Comparison of ENCODE assay signal across 21 cellular contexts in the genomic region with DNA sequence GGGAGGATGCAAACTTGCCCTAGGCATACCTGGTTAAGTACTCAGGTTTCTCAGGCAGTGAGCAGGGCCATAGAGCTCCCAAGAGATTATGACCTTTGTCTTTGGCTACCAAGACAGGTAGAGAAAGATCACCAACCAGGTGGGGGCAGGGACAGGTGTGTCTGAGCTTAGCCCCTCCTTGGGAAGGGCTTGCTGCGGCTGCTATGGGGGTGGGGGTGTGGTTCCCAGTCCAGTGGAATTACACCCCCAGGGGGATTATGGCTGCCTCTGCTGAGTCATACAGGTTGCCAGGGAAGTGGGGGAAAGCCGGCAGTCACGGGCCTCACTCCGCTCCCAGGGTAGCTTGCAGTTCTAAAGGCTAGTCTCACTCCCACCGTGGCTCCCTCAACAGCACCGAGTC.
A peak's percentile ranks its signal among the peaks of the same experiment; 100 is the strongest.
DNase-seq lines count a peak whose midpoint lies in the region; ATAC-seq and TF ChIP-seq lines count a peak whose summit lies in the region.
"Had no signal": no experiment of that assay in that cellular context is flagged by ENCODE, and none has a peak within 500 bp of the region (broad histone marks: within the 10 kb centered on the region; RNA-seq: fewer than 3 reads in every experiment).

No MANE protein-coding gene starts in this region.

- H3K9me3 Mint-ChIP-seq in chondrocyte (ENCODE audit: low read depth) (peaks cover 10% of the 10 kb centered on the region), osteocyte (ENCODE audit: unreplicated experiment) (no peaks in the 10 kb centered on the region)
- H3K9me3 Mint-ChIP-seq: HFFc6 had no signal

- H3K4me1 ChIP-seq in HEK293 (ENCODE audit: control insufficient read depth, insufficient read depth, low read length) = no peaks in the 10 kb centered on the region
- H3K4me1 ChIP-seq: BLaER1 had no signal

- no peaks in the 10 kb centered on the region for H3K4me1 Mint-ChIP-seq in chondrocyte (ENCODE audit: low read depth)
- H3K4me1 Mint-ChIP-seq in osteocyte (ENCODE audit: unreplicated experiment) = no peaks in the 10 kb centered on the region
- H3K4me1 Mint-ChIP-seq: CD14-positive monocyte; CD4-positive, alpha-beta memory T cell; IgD-negative memory B cell had no signal

- ATAC-seq in GM21786 (IDR thresholded peaks at IDR 0.05; ENCODE audit: unreplicated experiment) = no peak
- ATAC-seq in GM21576 (IDR thresholded peaks at IDR 0.05; ENCODE audit: unreplicated experiment) = no peak
- ATAC-seq: HepG2 had no signal

- H3K36me3 Mint-ChIP-seq in chondrocyte (ENCODE audit: low read depth) (no peaks in the 10 kb centered on the region), osteocyte (ENCODE audit: unreplicated experiment) (no peaks in the 10 kb centered on the region)
- H3K36me3 Mint-ChIP-seq: CD14-positive monocyte; CD4-positive, alpha-beta memory T cell; IgD-negative memory B cell had no signal

- no peak overlapping the region for H3K27ac ChIP-seq in HEK293 (ENCODE audit: extremely low read depth, low read depth, low read length)
- H3K27ac ChIP-seq: BLaER1 had no signal

- TF ChIP-seq CTCF in HEK293 (tag by site-specific recombination; IDR thresholded peaks at IDR 0.05) (no peak), chondrocyte (IDR thresholded peaks at IDR 0.05) (no peak), osteocyte (IDR thresholded peaks at IDR 0.05) (no peak)

- H3K4me3 Mint-ChIP-seq in chondrocyte (ENCODE audit: unreplicated experiment) (no peak overlapping the region), osteocyte (ENCODE audit: unreplicated experiment) (no peak overlapping the region)
- H3K4me3 Mint-ChIP-seq: CD14-positive monocyte; CD4-positive, alpha-beta memory T cell; HFFc6; IgD-negative memory B cell had no signal

- POLR2A ChIA-PET in HEK293 (lab: Yijun Ruan, JAX) = no interaction called here

- no peak overlapping the region for H3K4me3 ChIP-seq in HEK293 (ENCODE audit: low read depth, low read length)
- H3K4me3 ChIP-seq: BLaER1 had no signal

- peak; percentile 15 for DNase-seq in Daoy (ENCODE audit: low read depth)
- peak; percentile 52 for DNase-seq in chondrocyte (ENCODE audit: low spot score)
- peak; percentile 59 for DNase-seq in islet precursor cell
- no peak for DNase-seq in COLO829 (ENCODE audit: low spot score)
- no peak for DNase-seq in osteocyte (ENCODE audit: extremely low spot score, unreplicated experiment)
- DNase-seq: 8988T; Calu3; CD4-positive, alpha-beta memory T cell; DMS 273 treated with DMSO at 0.1 percent for 48 hours; DND-41; GDM1; HCEC 1CT; HFFc6; KG1 had no signal

- H3K9me3 ChIP-seq in HEK293 (ENCODE audit: control insufficient read depth, insufficient read depth, low read depth, low read length) = no peaks in the 10 kb centered on the region
- H3K9me3 ChIP-seq: BLaER1 had no signal

- no peaks in the 10 kb centered on the region for H3K36me3 ChIP-seq in HEK293 (ENCODE audit: control insufficient read depth in 2 of 2, insufficient read depth in 1 of 2, low read length in 2 of 2)
- H3K36me3 ChIP-seq: BLaER1 had no signal

- no peak overlapping the region for H3K27ac Mint-ChIP-seq in chondrocyte (ENCODE audit: unreplicated experiment)
- no peak overlapping the region for H3K27ac Mint-ChIP-seq in osteocyte (ENCODE audit: unreplicated experiment)
- H3K27ac Mint-ChIP-seq: CD14-positive monocyte; CD4-positive, alpha-beta memory T cell; HFFc6; IgD-negative memory B cell had no signal

- CTCF ChIA-PET in HEK293 (lab: Yijun Ruan, JAX) = interaction anchor here (2.0 kb wide), 1 partner anchor 28 kb away, joined by 9 read pairs; no protein-coding TSS in a partner anchor

- H3K27me3 Mint-ChIP-seq in chondrocyte (ENCODE audit: low read depth) (peaks cover 16% of the 10 kb centered on the region), osteocyte (ENCODE audit: unreplicated experiment) (peaks cover 10% of the 10 kb centered on the region)

TF ChIP-seq in HEK293, 187 proteins besides CTCF, POLR2A, EP300 and RAD21:
- TF ChIP-seq ZNF658 (tag by site-specific recombination; IDR thresholded peaks at IDR 0.05) (no peak), ZNF501 (tag by site-specific recombination; IDR thresholded peaks at IDR 0.05) (no peak), ZNF140 (tag by site-specific recombination; IDR thresholded peaks at IDR 0.05) (no peak), ZNF707 (tag by site-specific recombination; IDR thresholded peaks at IDR 0.05) (no peak)
- TF ChIP-seq, protein P1, sequence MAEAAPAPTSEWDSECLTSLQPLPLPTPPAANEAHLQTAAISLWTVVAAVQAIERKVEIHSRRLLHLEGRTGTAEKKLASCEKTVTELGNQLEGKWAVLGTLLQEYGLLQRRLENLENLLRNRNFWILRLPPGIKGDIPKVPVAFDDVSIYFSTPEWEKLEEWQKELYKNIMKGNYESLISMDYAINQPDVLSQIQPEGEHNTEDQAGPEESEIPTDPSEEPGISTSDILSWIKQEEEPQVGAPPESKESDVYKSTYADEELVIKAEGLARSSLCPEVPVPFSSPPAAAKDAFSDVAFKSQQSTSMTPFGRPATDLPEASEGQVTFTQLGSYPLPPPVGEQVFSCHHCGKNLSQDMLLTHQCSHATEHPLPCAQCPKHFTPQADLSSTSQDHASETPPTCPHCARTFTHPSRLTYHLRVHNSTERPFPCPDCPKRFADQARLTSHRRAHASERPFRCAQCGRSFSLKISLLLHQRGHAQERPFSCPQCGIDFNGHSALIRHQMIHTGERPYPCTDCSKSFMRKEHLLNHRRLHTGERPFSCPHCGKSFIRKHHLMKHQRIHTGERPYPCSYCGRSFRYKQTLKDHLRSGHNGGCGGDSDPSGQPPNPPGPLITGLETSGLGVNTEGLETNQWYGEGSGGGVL (tag by site-specific recombination; IDR thresholded peaks at IDR 0.05) = peak; percentile 19; the same call in 1 of the 2 replicates

Comparison
In these comparisons a context has a peak if more than half of its experiments do, and no peak if none do; other contexts are left out.
1. DNase-seq: peak in Daoy (single experiment), chondrocyte (single experiment) and islet precursor cell (single experiment); none in COLO829 (single experiment) and osteocyte (single experiment).